7 cellular contexts compared by ENCODE assay signal in the genomic region with DNA sequence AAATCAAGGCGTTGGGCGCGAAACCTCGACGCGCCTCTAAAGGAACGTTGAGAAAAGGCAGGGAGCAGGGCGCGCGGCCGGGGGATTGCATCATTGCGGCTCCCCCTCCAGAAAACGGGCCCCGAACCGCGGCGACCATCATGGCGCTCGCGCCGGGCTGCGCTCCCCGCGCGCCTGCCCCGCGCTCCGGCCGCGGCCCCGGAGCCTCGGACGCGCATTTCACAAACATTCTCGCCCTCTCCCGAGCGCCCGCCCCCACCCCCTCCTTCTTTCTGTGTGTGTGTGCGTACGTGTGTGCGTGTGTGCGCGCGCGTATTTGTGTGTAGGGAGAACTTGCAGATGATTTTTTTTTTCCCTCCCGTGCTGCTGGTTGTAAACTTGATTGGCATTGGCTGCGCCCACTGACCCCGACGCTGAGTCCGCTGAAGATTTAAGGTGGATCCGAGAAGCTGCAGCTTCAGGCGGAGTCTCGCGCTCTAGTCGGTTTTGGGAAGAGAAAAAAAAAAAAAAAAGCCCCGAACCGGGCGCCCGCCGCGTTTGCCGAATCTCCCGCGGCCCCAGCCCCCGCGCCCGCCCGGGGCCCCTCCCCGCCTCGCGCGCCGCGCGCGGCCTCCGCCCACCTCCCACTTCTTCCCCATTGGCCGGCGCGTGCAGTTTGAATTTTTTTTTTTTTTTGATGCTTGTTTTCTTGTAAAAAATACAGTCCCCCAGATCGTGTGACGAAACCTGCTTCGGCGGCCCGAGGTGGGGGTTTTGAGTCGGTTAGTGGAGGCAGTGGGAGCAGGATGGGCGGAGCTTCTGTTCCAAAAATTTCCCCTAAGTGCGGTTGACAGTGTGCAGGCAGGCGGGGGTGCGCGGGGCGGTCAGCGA.
DNase-seq lines count a peak whose midpoint lies in the region; ATAC-seq, FAIRE-seq and TF ChIP-seq lines count a peak whose summit lies in the region.

No MANE protein-coding gene starts in this region.

- DNase-seq in GM18507 (ENCODE audit: extremely low spot score, insufficient read length, low read depth) = no peak
- DNase-seq in NCI-H1930 (lab: John Stamatoyannopoulos, UW) = peak; percentile 91 to 92
- peak; percentile 84 for DNase-seq in T-helper 9 cell
- DNase-seq in astrocyte of the hippocampus (ENCODE audit: low read depth, low spot score) = peak; percentile 98
- DNase-seq in hypothalamus (lab: John Stamatoyannopoulos, UW) = peak; percentile 58 to 96 (median 86)
- DNase-seq in retinal pigment epithelial cell (ENCODE audit: low read depth) = peak; percentile 98

- FAIRE-seq in GM18507 (lab: Jason Lieb, UNC) = peak; percentile 94

- ATAC-seq in HG02973 (IDR thresholded peaks at IDR 0.05; ENCODE audit: unreplicated experiment) = peak; percentile 49

- H3K4me3 ChIP-seq in retinal pigment epithelial cell (ENCODE audit: low read length) = peak overlapping the region; percentile 98

- TF ChIP-seq CTCF in retinal pigment epithelial cell (conservative IDR thresholded peaks at IDR 0.05; ENCODE audit: low read depth, low read length) = no peak
